2 cellular contexts compared by ENCODE assay signal in genomic region chr19:18942692-18943091, GRCh38.
TF ChIP-seq lines count a peak whose summit lies in the region.

No MANE protein-coding gene starts in this region.

TF ChIP-seq in A549, 52 proteins besides CTCF, POLR2A, EP300 and RAD21:
- TF ChIP-seq BHLHE40 (IDR thresholded peaks at IDR 0.05; ENCODE audit: low read depth, low read length) (no peak), ZFP36 (IDR thresholded peaks at IDR 0.05; ENCODE audit: borderline replicate concordance, partially characterized antibody) (peak; percentile 53)

TF ChIP-seq in IMR-90, 13 proteins besides CTCF, POLR2A, EP300 and RAD21:
- no peak for TF ChIP-seq ELK1 (IDR thresholded peaks at IDR 0.05; ENCODE audit: borderline replicate concordance, low read depth, low read length)
- no peak for TF ChIP-seq RFX5 (IDR thresholded peaks at IDR 0.05; ENCODE audit: low read depth, low read length)
- no peak for TF ChIP-seq SMC3 (IDR thresholded peaks at IDR 0.05; ENCODE audit: low read depth, low read length)
- TF ChIP-seq BHLHE40 (IDR thresholded peaks at IDR 0.05; ENCODE audit: low read depth, low read length): no peak
- no peak for TF ChIP-seq CHD1 (IDR thresholded peaks at IDR 0.05; ENCODE audit: low read depth, low read length)
- no peak for TF ChIP-seq MXI1 (IDR thresholded peaks at IDR 0.05; ENCODE audit: borderline replicate concordance, low read depth, low read length)
- TF ChIP-seq FOS (IDR thresholded peaks at IDR 0.05; ENCODE audit: low read depth, low read length): no peak
- TF ChIP-seq CEBPB (IDR thresholded peaks at IDR 0.05; ENCODE audit: low read depth, low read length): no peak
- no peak for TF ChIP-seq MAFK (IDR thresholded peaks at IDR 0.05; ENCODE audit: low read depth, low read length)
- TF ChIP-seq NFE2L2 (IDR thresholded peaks at IDR 0.05; ENCODE audit: low read depth, low read length): no peak
- no peak for TF ChIP-seq MAZ (IDR thresholded peaks at IDR 0.05; ENCODE audit: borderline replicate concordance, low read depth, low read length)
